2 cellular contexts compared by ENCODE assay signal in the genomic region with DNA sequence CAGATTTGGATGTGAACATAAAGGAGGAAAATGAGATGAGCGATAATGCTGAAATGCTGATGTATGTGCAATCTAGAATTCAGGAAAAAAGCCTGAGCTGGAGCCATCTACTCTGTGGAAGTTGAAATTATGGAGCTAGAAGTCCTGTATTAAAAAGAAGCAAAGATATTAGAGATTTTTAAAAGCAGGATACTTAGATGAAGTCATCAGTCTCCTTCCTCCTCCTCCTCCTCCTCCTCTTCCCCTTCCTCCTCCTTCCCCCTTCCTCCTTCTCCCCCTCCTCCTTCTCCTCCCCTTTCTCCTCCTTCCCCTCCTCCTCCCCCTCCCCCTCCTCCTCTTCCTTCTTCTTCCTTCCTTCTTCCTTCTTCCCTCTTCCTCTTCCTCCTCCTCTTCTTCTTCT.
TF ChIP-seq lines count a peak whose summit lies in the region.

No MANE protein-coding gene starts in this region.

TF ChIP-seq in HepG2, 621 proteins besides CTCF, POLR2A, EP300 and RAD21:
- TF ChIP-seq, protein P1, sequence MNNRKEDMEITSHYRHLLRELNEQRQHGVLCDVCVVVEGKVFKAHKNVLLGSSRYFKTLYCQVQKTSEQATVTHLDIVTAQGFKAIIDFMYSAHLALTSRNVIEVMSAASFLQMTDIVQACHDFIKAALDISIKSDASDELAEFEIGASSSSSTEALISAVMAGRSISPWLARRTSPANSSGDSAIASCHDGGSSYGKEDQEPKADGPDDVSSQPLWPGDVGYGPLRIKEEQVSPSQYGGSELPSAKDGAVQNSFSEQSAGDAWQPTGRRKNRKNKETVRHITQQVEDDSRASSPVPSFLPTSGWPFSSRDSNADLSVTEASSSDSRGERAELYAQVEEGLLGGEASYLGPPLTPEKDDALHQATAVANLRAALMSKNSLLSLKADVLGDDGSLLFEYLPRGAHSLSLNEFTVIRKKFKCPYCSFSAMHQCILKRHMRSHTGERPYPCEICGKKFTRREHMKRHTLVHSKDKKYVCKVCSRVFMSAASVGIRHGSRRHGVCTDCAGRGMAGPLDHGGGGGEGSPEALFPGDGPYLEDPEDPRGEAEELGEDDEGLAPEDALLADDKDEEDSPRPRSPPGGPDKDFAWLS (CRISPR knock-in tag; IDR thresholded peaks at IDR 0.05; ENCODE audit: borderline replicate concordance): no peak
- TF ChIP-seq GTF3A (CRISPR knock-in tag; conservative IDR thresholded peaks at IDR 0.05) (no peak), MIXL1 (CRISPR knock-in tag; IDR thresholded peaks at IDR 0.05) (no peak), KDM5B (CRISPR knock-in tag; IDR thresholded peaks at IDR 0.05; ENCODE audit: borderline replicate concordance) (no peak), PCBP2 (optimal IDR thresholded peaks at IDR 0.05; ENCODE audit: low read depth, low read length, poor library complexity, severe bottlenecking) (peak; percentile 89), HNRNPK (IDR thresholded peaks at IDR 0.05; ENCODE audit: low read depth, low read length, poor library complexity, severe bottlenecking) (peak; percentile 95), KDM1A (CRISPR knock-in tag; IDR thresholded peaks at IDR 0.05) (no peak)

TF ChIP-seq in K562, 482 proteins besides CTCF, POLR2A, EP300 and RAD21:
- no peak for TF ChIP-seq XRCC4 (IDR thresholded peaks at IDR 0.05; ENCODE audit: extremely low read depth, insufficient read depth, insufficient read length)
- TF ChIP-seq FOXA3 (CRISPR knock-in tag; conservative IDR thresholded peaks at IDR 0.05 in 1 of 2, IDR thresholded peaks at IDR 0.05 in 1 of 2): no peak
- TF ChIP-seq RBFOX2 (IDR thresholded peaks at IDR 0.05; ENCODE audit: low read depth, low read length): no peak
- TF ChIP-seq KDM4B (IDR thresholded peaks at IDR 0.05; ENCODE audit: borderline replicate concordance in 2 of 2, low read depth in 1 of 2): no peak
- TF ChIP-seq ZNF146 (CRISPR knock-in tag; IDR thresholded peaks at IDR 0.05; ENCODE audit: unreplicated experiment): no peak
- TF ChIP-seq RBBP5 (IDR thresholded peaks at IDR 0.05; ENCODE audit: borderline replicate concordance, insufficient read depth, low read length, poor library complexity, severe bottlenecking): no peak
- TF ChIP-seq SETDB1 (IDR thresholded peaks at IDR 0.05; ENCODE audit: low read length): no peak
- TF ChIP-seq PCBP2 (IDR thresholded peaks at IDR 0.05; ENCODE audit: low read depth, low read length, poor library complexity, severe bottlenecking): peak; percentile 68
- no peak for TF ChIP-seq KDM5B (IDR thresholded peaks at IDR 0.05; ENCODE audit: insufficient replicate concordance, low read depth, low read length)
